Comparison of ENCODE assay signal across 1 cellular context in the genomic region with DNA sequence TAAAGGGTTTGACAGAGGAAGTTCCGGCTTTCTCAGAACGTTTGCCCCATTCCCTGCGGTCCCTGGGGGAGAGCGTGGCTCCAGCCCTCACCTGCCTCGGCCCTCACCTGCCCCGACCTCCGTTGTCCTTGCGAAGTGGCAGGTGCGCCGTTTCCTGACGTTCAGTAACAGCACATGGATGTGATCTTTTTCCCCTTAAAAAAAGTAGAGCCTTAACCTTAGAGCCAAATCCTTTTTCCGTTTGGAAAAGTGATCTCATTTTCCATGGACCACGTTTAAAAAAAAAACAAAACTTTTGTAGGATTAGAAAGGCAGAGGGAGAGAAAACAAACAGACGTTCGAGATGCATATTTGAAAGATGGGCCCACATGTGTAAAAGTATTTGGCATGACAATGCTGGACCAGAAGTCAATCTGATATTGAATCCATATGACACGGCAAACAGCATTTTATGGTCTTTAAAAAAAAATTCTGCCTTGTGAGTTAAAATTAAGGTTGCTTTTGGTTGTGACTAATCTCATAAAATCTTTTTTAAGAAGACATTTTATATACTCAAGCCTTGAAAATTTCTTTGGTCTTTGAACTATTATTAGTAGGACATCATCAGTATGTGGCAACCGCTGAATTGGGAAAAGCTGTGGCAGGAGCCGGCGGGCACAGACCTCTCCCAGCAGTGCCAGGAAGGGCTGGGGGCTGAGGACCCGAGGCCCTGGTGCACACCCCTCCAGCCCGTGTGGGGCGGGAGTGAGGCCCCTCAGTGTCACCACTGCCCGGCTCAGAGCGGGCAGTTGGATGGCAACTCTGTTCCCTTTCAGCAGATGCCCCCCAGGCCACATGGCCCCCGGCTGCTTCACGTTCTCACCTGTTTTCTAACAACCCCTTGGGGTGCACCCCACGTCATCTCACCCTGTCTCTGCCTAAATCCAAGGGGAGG.
TF ChIP-seq lines count a peak whose summit lies in the region.

No MANE protein-coding gene starts in this region.

TF ChIP-seq in GM23338, 12 proteins besides CTCF, POLR2A, EP300 and RAD21 (continued from another document):
- no peak for TF ChIP-seq REST (IDR thresholded peaks at IDR 0.05; ENCODE audit: unreplicated experiment)
- TF ChIP-seq NANOG (IDR thresholded peaks at IDR 0.05; ENCODE audit: borderline replicate concordance): no peak
- TF ChIP-seq EZH2 (IDR thresholded peaks at IDR 0.05; ENCODE audit: low read depth, unreplicated experiment): no peak
- no peak for TF ChIP-seq STAT1 (IDR thresholded peaks at IDR 0.05; ENCODE audit: unreplicated experiment)
- TF ChIP-seq ZNF114 (CRISPR knock-in tag; IDR thresholded peaks at IDR 0.05): no peak
- TF ChIP-seq, protein P1, sequence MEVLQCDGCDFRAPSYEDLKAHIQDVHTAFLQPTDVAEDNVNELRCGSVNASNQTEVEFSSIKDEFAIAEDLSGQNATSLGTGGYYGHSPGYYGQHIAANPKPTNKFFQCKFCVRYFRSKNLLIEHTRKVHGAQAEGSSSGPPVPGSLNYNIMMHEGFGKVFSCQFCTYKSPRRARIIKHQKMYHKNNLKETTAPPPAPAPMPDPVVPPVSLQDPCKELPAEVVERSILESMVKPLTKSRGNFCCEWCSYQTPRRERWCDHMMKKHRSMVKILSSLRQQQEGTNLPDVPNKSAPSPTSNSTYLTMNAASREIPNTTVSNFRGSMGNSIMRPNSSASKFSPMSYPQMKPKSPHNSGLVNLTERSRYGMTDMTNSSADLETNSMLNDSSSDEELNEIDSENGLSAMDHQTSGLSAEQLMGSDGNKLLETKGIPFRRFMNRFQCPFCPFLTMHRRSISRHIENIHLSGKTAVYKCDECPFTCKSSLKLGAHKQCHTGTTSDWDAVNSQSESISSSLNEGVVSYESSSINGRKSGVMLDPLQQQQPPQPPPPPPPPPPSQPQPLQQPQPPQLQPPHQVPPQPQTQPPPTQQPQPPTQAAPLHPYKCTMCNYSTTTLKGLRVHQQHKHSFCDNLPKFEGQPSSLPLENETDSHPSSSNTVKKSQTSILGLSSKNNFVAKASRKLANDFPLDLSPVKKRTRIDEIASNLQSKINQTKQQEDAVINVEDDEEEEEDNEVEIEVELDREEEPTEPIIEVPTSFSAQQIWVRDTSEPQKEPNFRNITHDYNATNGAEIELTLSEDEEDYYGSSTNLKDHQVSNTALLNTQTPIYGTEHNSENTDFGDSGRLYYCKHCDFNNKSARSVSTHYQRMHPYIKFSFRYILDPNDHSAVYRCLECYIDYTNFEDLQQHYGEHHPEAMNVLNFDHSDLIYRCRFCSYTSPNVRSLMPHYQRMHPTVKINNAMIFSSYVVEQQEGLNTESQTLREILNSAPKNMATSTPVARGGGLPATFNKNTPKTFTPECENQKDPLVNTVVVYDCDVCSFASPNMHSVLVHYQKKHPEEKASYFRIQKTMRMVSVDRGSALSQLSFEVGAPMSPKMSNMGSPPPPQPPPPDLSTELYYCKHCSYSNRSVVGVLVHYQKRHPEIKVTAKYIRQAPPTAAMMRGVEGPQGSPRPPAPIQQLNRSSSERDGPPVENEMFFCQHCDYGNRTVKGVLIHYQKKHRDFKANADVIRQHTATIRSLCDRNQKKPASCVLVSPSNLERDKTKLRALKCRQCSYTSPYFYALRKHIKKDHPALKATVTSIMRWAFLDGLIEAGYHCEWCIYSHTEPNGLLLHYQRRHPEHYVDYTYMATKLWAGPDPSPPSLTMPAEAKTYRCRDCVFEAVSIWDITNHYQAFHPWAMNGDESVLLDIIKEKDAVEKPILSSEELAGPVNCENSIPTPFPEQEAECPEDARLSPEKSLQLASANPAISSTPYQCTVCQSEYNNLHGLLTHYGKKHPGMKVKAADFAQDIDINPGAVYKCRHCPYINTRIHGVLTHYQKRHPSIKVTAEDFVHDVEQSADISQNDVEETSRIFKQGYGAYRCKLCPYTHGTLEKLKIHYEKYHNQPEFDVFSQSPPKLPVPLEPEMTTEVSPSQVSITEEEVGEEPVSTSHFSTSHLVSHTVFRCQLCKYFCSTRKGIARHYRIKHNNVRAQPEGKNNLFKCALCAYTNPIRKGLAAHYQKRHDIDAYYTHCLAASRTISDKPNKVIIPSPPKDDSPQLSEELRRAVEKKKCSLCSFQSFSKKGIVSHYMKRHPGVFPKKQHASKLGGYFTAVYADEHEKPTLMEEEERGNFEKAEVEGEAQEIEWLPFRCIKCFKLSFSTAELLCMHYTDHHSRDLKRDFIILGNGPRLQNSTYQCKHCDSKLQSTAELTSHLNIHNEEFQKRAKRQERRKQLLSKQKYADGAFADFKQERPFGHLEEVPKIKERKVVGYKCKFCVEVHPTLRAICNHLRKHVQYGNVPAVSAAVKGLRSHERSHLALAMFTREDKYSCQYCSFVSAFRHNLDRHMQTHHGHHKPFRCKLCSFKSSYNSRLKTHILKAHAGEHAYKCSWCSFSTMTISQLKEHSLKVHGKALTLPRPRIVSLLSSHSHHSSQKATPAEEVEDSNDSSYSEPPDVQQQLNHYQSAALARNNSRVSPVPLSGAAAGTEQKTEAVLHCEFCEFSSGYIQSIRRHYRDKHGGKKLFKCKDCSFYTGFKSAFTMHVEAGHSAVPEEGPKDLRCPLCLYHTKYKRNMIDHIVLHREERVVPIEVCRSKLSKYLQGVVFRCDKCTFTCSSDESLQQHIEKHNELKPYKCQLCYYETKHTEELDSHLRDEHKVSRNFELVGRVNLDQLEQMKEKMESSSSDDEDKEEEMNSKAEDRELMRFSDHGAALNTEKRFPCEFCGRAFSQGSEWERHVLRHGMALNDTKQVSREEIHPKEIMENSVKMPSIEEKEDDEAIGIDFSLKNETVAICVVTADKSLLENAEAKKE (CRISPR knock-in tag; IDR thresholded peaks at IDR 0.05): no peak
- TF ChIP-seq CREB1 (CRISPR knock-in tag; IDR thresholded peaks at IDR 0.05; ENCODE audit: low read depth): no peak
- no peak for TF ChIP-seq ETS1 (IDR thresholded peaks at IDR 0.05)
- TF ChIP-seq JUNB (IDR thresholded peaks at IDR 0.05; ENCODE audit: unreplicated experiment): no peak
- TF ChIP-seq ZNF331 (CRISPR knock-in tag; IDR thresholded peaks at IDR 0.05; ENCODE audit: low read depth): no peak
